In the genomic region with DNA sequence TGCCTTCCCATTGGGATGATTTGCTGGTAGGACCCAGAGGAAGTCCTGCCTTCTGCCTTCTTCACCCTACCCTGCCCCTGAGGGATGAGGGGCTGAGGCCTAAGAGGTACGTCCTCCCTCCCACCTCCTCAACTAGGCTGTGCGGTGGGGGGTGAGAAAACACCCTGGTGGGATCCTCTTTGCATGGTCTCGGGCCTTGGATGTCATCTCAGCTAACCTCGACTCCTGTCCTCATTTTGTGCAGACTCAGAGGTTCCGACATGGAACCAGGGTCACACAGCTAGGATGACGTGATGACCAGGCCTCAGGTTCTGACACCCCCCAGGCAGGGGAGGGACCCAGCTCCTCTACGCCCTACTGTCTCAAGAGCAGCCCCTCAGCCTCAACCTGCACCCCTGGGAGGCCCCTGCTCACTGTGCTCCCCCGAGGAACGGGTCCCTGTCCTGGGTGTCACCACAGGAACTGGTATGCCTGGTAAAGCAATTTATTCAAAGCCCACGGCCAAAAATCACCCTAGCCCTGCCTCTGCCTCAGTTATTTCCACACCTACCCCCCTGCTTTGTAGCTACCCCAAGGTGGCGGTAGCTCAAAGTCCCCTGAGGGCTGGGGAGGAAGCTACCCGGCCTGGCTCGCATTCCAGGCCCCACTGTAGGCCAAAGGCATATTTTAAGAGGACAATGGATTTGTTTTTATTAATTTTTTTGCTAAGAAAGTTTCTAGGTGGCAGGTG, we compare ENCODE assay signal across 9 cellular contexts. TPM values are rescaled to one million over a fixed set of nuclear protein-coding genes. Genes with fewer than 3 reads are reported as not detected.
DNase-seq lines count a peak whose midpoint lies in the region; ATAC-seq, FAIRE-seq and TF ChIP-seq lines count a peak whose summit lies in the region.
"Had no signal": no experiment of that assay in that cellular context is flagged by ENCODE, and none has a peak within 500 bp of the region (broad histone marks: within the 10 kb centered on the region; RNA-seq: fewer than 3 reads in every experiment).

No MANE protein-coding gene starts in this region.

- H3K4me3 ChIP-seq in HUES6 (ENCODE audit: low read depth, low read length), result no peak overlapping the region

- no peak for ATAC-seq in T-cell (replicated peaks in 1 of 4)
- no peak for ATAC-seq in HG03342 (IDR thresholded peaks at IDR 0.05; ENCODE audit: unreplicated experiment)

- peak; percentile 45 for DNase-seq in dermis blood vessel endothelial cell
- no peak for DNase-seq in 8988T
- no peak for DNase-seq in T-cell
- DNase-seq in GM12892 (ENCODE audit: insufficient read length), result no peak

- H3K27me3 ChIP-seq in HUES6 (ENCODE audit: control insufficient read depth, insufficient read depth, low read length), result no peaks in the 10 kb centered on the region

- FAIRE-seq in GM12892 (lab: Jason Lieb, UNC), result no peak
- FAIRE-seq: endometrium had no signal

- H3K36me3 ChIP-seq in HUES6 (ENCODE audit: control insufficient read depth, insufficient read depth, low read length), result peaks cover 40% of the 10 kb centered on the region

- peak overlapping the region; percentile 35 for H3K9ac ChIP-seq in HUES6 (ENCODE audit: low read length)

- POLR2A ChIA-PET in T-cell (lab: Charles Lee), result interaction anchor here in 1 of 2 donors (0.6 to 0.7 kb wide), 3 partner anchors 7 to 148 kb away, joined by 3 to 4 read pairs (median 3); a partner anchor contains a TSS

- peak overlapping the region in 1 of 3 experiments; percentile 9 for H3K4me3 Mint-ChIP-seq in nephron
- peak overlapping the region in 1 of 3 donors; percentile 73 for H3K4me3 Mint-ChIP-seq in T-cell

- H3K27ac Mint-ChIP-seq in nephron, result peak overlapping the region; percentile 27 to 81 (median 72)
- H3K27ac Mint-ChIP-seq in T-cell, result peak overlapping the region in 1 of 2 donors; percentile 77

- H3K4me1 ChIP-seq in HUES6 (ENCODE audit: control insufficient read depth, insufficient read depth, low read length), result peaks cover 30% of the 10 kb centered on the region

- CTCF ChIA-PET in T-cell (lab: Charles Lee), result interaction anchor here (0.6 to 1.0 kb wide), 4 partner anchors 10 to 43 kb away, joined by 3 to 4 read pairs (median 3); no protein-coding TSS in a partner anchor

- peak overlapping the region; percentile 57 for H3K27ac ChIP-seq in 22Rv1
- H3K27ac ChIP-seq in HUES6 (ENCODE audit: low read depth, low read length), result peak overlapping the region; percentile 16; the same call in 1 of the 2 replicates

- TF ChIP-seq CTCF in 22Rv1 (IDR thresholded peaks at IDR 0.05), result no peak
- TF ChIP-seq CTCF in nephron (IDR thresholded peaks at IDR 0.05; ENCODE audit: unreplicated experiment in 3 of 3), result no peak

- no peaks in the 10 kb centered on the region for H3K9me3 ChIP-seq in HUES6 (ENCODE audit: control insufficient read depth, insufficient read depth, low read depth, low read length)

- H3K9me3 Mint-ChIP-seq in nephron, result no peaks in the 10 kb centered on the region
- no peaks in the 10 kb centered on the region for H3K9me3 Mint-ChIP-seq in T-cell

- H3K27me3 Mint-ChIP-seq in nephron (ENCODE audit: low read depth), result no peaks in the 10 kb centered on the region
- H3K27me3 Mint-ChIP-seq in T-cell, result no peaks in the 10 kb centered on the region

- H3K4me1 Mint-ChIP-seq in nephron, result peaks cover 27% of the 10 kb centered on the region
- peaks cover 14 to 24% (median 17%) of the 10 kb centered on the region in 3 donors for H3K4me1 Mint-ChIP-seq in T-cell

- TF ChIP-seq POLR2A in GM12892 (IDR thresholded peaks at IDR 0.05; ENCODE audit: low read depth, low read length), result no peak

- H3K36me3 Mint-ChIP-seq in nephron (ENCODE audit: low read depth) (peaks cover 10% of the 10 kb centered on the region), T-cell (peaks cover 4% of the 10 kb centered on the region)

RNA-seq across cellular contexts. Expression of a gene that starts 17.5 kb away (rescaled TPM):
- total RNA-seq in dermis blood vessel endothelial cell (3.2 and 3.4 TPM in 2 replicates), T-cell (100 to 1,000 TPM; 148 to 191 (median 180) TPM)
- polyA plus RNA-seq in GM12892 (2012; ENCODE audit: missing spikeins), result 18.6 TPM

RNA-seq across cellular contexts. Expression of a gene that starts 28.4 kb away (rescaled TPM):
- 19.2 and 54.3 TPM in 2 replicates for total RNA-seq in dermis blood vessel endothelial cell
- total RNA-seq in T-cell, result 100 to 1,000 TPM in 3 of 5 donors, 10 to 100 TPM in 2; 91.4 to 158 (median 138) TPM
- polyA plus RNA-seq in GM12892 (2012; ENCODE audit: missing spikeins), result 51.0 TPM

RNA-seq across cellular contexts. Expression of a gene that starts 42.1 kb away (rescaled TPM):
- total RNA-seq in dermis blood vessel endothelial cell (10.9 and 12.4 TPM in 2 replicates), T-cell (10 to 100 TPM; 37.1 to 50.3 (median 39.2) TPM)
- 26.4 TPM for polyA plus RNA-seq in GM12892 (2012; ENCODE audit: missing spikeins)

RNA-seq across cellular contexts. Expression of a gene that starts 51.7 kb away (rescaled TPM):
- total RNA-seq in dermis blood vessel endothelial cell (89.1 and 109 TPM in 2 replicates), T-cell (10 to 100 TPM in 3 of 5 donors, 1 to 10 TPM in 2; 2.6 to 24.6 (median 18.3) TPM)
- polyA plus RNA-seq in GM12892 (2012; ENCODE audit: missing spikeins), result 1.3 TPM

Comparison
In these comparisons a context has a peak if more than half of its experiments do, and no peak if none do; other contexts are left out.
1. RNA of a gene that starts 17.5 kb away (total RNA-seq): 148 to 191 TPM in T-cell; 3.2 to 3.4 TPM in dermis blood vessel endothelial cell; every median in the first group is over 10 times any median in the second.